ENCODE assay signal across 24 cellular contexts in the genomic region with DNA sequence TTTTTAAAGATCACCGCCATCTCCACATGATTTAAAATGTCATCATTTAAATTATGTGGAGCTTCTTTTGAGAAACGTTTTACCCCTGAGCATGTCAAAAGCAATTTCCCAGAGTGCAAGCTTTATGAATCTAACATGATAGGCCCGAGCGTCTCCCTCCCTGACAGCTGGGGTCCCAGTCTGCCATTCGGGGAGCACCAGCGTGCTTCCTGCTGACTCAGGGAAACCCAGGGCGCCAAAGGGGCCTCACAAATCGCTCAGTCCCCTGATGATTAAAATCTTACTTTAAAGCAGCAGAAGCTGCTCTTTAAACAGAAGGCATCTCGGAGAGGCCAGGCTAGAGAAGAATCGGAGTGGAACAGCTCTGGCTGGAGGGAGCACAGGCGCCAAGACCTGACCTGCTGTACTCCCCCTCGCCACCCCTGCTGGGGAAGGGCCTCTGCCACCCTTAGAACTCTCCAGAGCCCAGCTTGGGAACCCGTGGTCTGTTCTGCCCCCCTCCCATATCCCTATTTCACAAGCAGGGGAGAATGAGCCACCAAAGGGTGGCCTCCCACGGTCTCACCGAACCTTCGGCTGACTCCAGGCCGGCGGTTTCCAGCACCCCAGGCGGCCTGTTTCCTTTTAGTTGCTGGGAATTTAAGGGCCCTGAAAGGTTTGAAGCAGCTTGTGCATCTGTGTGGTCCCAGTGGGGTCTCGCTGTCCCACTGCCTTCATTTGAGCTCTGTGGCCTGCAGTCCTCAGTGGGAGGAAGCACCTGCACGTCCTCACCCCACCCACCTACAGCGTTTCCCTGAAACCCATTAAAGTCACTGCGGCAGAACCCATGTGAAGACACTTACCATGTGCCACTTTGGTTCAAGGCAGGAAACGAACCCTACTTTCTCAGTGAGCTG.
DNase-seq lines count a peak whose midpoint lies in the region; ATAC-seq and TF ChIP-seq lines count a peak whose summit lies in the region.
"Had no signal": no experiment of that assay in that cellular context is flagged by ENCODE, and none has a peak within 500 bp of the region (broad histone marks: within the 10 kb centered on the region; RNA-seq: fewer than 3 reads in every experiment).

No MANE protein-coding gene starts in this region.

- H3K27ac ChIP-seq in C4-2B (peak overlapping the region; percentile 76), KOPT-K1 (ENCODE audit: low read depth, low read length, poor library complexity, severe bottlenecking) (peak overlapping the region; percentile 84)
- H3K27ac ChIP-seq: esophagus muscularis mucosa, pancreas had no signal

- peaks cover 7% of the 10 kb centered on the region for H3K9me3 ChIP-seq in KOPT-K1 (ENCODE audit: insufficient read depth, low read length, poor library complexity, severe bottlenecking)
- H3K9me3 ChIP-seq: esophagus muscularis mucosa, pancreas had no signal

- H3K9me3 Mint-ChIP-seq in stimulated activated memory B cell treated with anti-CD40 and anti-IgM and Interleukin-4, amounts not matched to agents 10 μg/mL and 1 μg/mL and 100 μg/mL, for 72 hours, result no peaks in the 10 kb centered on the region
- H3K9me3 Mint-ChIP-seq: activated naive CD8-positive, alpha-beta T cell treated with anti-CD3 and anti-CD28 coated beads, Interleukin-2, amount 50 U/mL, for 24 hours; effector memory CD8-positive, alpha-beta T cell had no signal

- H3K27me3 Mint-ChIP-seq in stimulated activated memory B cell treated with anti-CD40 and anti-IgM and Interleukin-4, amounts not matched to agents 10 μg/mL and 1 μg/mL and 100 μg/mL, for 72 hours, result peaks cover 14% of the 10 kb centered on the region

- no peak overlapping the region for H3K4me3 Mint-ChIP-seq in stimulated activated memory B cell treated with anti-CD40 and anti-IgM and Interleukin-4, amounts not matched to agents 10 μg/mL and 1 μg/mL and 100 μg/mL, for 72 hours
- H3K4me3 Mint-ChIP-seq: activated naive CD8-positive, alpha-beta T cell treated with anti-CD3 and anti-CD28 coated beads, Interleukin-2, amount 50 U/mL, for 24 hours; brain; effector memory CD8-positive, alpha-beta T cell had no signal

- H3K27ac Mint-ChIP-seq in stimulated activated memory B cell treated with anti-CD40 and anti-IgM and Interleukin-4, amounts not matched to agents 10 μg/mL and 1 μg/mL and 100 μg/mL, for 72 hours, result peak overlapping the region; percentile 32
- H3K27ac Mint-ChIP-seq: activated naive CD8-positive, alpha-beta T cell treated with anti-CD3 and anti-CD28 coated beads, Interleukin-2, amount 50 U/mL, for 24 hours; effector memory CD8-positive, alpha-beta T cell had no signal

- no peaks in the 10 kb centered on the region for H3K36me3 ChIP-seq in KOPT-K1 (ENCODE audit: insufficient read depth, low read length)
- H3K36me3 ChIP-seq: esophagus muscularis mucosa, pancreas had no signal

- peaks cover 9% of the 10 kb centered on the region for H3K4me1 Mint-ChIP-seq in stimulated activated memory B cell treated with anti-CD40 and anti-IgM and Interleukin-4, amounts not matched to agents 10 μg/mL and 1 μg/mL and 100 μg/mL, for 72 hours

- no peak for ATAC-seq in stimulated activated memory B cell treated with anti-CD40 and anti-IgM and Interleukin-4, amounts not matched to agents 10 μg/mL and 1 μg/mL and 100 μg/mL, for 72 hours
- ATAC-seq: activated naive CD8-positive, alpha-beta T cell treated with anti-CD3 and anti-CD28 coated beads, Interleukin-2, amount 50 U/mL, for 24 hours; effector memory CD8-positive, alpha-beta T cell; pancreas; PC-3; right cardiac atrium had no signal

- no peak for TF ChIP-seq CTCF in C4-2B (conservative IDR thresholded peaks at IDR 0.05)

- DNase-seq in mesenteric fat pad (ENCODE audit: low spot score), result peak; percentile 67
- no peak for DNase-seq in NCI-H774 (lab: John Stamatoyannopoulos, UW)
- DNase-seq in NCI-H2196 treated with DMSO at 0.1 percent for 48 hours (lab: John Stamatoyannopoulos, UW; ENCODE audit: unreplicated experiment), result no peak
- no peak for DNase-seq in amygdala (lab: John Stamatoyannopoulos, UW)
- DNase-seq: activated CD4-positive, alpha-beta T cell treated with anti-CD3 and anti-CD28 coated beads for 1 hour; activated naive CD8-positive, alpha-beta T cell treated with anti-CD3 and anti-CD28 coated beads, Interleukin-2, amount 50 U/mL, for 24 hours; AML-193; COR-L47; effector memory CD8-positive, alpha-beta T cell; Karpas-422; kidney; MV-4-11; NCI-H187; NCI-H2227 treated with DMSO at 0.1 percent for 48 hours; pancreas; PC-3; right cardiac atrium; SIG-M5; stimulated activated CD8-positive, alpha-beta memory T cell treated with anti-CD3 and anti-CD28 coated beads, Interleukin-4, amount 100 ng/mL, for 48 hours had no signal

- H3K36me3 Mint-ChIP-seq in stimulated activated memory B cell treated with anti-CD40 and anti-IgM and Interleukin-4, amounts not matched to agents 10 μg/mL and 1 μg/mL and 100 μg/mL, for 72 hours, result no peaks in the 10 kb centered on the region
- H3K36me3 Mint-ChIP-seq: brain had no signal
